1 cellular context compared by ENCODE assay signal in the genomic region with DNA sequence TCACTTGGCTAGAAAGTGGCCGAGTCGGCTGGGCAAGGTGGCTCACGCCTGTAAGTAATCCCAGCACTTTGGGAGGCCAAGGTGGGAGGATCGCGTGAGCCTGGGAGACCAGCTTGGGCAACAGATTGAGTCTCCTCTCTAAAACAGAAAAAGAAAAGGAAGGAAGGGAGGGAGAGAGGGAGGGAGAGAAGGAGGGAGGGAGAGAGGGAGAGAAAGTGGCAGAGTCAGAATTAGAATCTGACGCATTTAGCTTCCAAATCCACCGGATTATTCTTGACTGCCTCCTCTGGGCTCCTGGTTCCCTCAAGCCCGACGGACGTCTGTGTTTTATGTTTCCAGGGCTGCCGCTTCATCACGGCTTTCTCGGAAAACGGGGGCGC.
TF ChIP-seq lines count a peak whose summit lies in the region.

No MANE protein-coding gene starts in this region.

TF ChIP-seq in A549, 52 proteins besides CTCF, POLR2A, EP300 and RAD21:
- TF ChIP-seq MAFK (IDR thresholded peaks at IDR 0.05; ENCODE audit: partially characterized antibody) (no peak), SMC3 (IDR thresholded peaks at IDR 0.05) (no peak), EHMT2 (IDR thresholded peaks at IDR 0.05; ENCODE audit: low read depth) (no peak), ZNF302 (CRISPR knock-in tag; IDR thresholded peaks at IDR 0.05) (no peak), KDM5A (IDR thresholded peaks at IDR 0.05) (no peak), MYC (IDR thresholded peaks at IDR 0.05; ENCODE audit: borderline replicate concordance, low read length) (no peak), MAZ (IDR thresholded peaks at IDR 0.05; ENCODE audit: borderline replicate concordance, low read depth, low read length) (no peak), NR3C1 (IDR thresholded peaks at IDR 0.05) (no peak), CHD4 (IDR thresholded peaks at IDR 0.05; ENCODE audit: borderline replicate concordance) (no peak), CHD2 (IDR thresholded peaks at IDR 0.05; ENCODE audit: low read length, partially characterized antibody) (no peak), ZSCAN20 (CRISPR knock-in tag; IDR thresholded peaks at IDR 0.05) (no peak), BHLHE40 (IDR thresholded peaks at IDR 0.05; ENCODE audit: low read depth, low read length) (no peak), HEYL (CRISPR knock-in tag; IDR thresholded peaks at IDR 0.05) (no peak)
- TF ChIP-seq, protein P1, sequence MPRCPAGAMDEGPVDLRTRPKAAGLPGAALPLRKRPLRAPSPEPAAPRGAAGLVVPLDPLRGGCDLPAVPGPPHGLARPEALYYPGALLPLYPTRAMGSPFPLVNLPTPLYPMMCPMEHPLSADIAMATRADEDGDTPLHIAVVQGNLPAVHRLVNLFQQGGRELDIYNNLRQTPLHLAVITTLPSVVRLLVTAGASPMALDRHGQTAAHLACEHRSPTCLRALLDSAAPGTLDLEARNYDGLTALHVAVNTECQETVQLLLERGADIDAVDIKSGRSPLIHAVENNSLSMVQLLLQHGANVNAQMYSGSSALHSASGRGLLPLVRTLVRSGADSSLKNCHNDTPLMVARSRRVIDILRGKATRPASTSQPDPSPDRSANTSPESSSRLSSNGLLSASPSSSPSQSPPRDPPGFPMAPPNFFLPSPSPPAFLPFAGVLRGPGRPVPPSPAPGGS (IDR thresholded peaks at IDR 0.05): no peak
- TF ChIP-seq, protein P2, sequence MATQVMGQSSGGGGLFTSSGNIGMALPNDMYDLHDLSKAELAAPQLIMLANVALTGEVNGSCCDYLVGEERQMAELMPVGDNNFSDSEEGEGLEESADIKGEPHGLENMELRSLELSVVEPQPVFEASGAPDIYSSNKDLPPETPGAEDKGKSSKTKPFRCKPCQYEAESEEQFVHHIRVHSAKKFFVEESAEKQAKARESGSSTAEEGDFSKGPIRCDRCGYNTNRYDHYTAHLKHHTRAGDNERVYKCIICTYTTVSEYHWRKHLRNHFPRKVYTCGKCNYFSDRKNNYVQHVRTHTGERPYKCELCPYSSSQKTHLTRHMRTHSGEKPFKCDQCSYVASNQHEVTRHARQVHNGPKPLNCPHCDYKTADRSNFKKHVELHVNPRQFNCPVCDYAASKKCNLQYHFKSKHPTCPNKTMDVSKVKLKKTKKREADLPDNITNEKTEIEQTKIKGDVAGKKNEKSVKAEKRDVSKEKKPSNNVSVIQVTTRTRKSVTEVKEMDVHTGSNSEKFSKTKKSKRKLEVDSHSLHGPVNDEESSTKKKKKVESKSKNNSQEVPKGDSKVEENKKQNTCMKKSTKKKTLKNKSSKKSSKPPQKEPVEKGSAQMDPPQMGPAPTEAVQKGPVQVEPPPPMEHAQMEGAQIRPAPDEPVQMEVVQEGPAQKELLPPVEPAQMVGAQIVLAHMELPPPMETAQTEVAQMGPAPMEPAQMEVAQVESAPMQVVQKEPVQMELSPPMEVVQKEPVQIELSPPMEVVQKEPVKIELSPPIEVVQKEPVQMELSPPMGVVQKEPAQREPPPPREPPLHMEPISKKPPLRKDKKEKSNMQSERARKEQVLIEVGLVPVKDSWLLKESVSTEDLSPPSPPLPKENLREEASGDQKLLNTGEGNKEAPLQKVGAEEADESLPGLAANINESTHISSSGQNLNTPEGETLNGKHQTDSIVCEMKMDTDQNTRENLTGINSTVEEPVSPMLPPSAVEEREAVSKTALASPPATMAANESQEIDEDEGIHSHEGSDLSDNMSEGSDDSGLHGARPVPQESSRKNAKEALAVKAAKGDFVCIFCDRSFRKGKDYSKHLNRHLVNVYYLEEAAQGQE (IDR thresholded peaks at IDR 0.05): no peak
- TF ChIP-seq, protein P3, sequence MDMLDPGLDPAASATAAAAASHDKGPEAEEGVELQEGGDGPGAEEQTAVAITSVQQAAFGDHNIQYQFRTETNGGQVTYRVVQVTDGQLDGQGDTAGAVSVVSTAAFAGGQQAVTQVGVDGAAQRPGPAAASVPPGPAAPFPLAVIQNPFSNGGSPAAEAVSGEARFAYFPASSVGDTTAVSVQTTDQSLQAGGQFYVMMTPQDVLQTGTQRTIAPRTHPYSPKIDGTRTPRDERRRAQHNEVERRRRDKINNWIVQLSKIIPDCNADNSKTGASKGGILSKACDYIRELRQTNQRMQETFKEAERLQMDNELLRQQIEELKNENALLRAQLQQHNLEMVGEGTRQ (IDR thresholded peaks at IDR 0.05): no peak
- TF ChIP-seq, protein P4, sequence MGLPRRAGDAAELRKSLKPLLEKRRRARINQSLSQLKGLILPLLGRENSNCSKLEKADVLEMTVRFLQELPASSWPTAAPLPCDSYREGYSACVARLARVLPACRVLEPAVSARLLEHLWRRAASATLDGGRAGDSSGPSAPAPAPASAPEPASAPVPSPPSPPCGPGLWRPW (IDR thresholded peaks at IDR 0.05): no peak
- TF ChIP-seq, protein P5, sequence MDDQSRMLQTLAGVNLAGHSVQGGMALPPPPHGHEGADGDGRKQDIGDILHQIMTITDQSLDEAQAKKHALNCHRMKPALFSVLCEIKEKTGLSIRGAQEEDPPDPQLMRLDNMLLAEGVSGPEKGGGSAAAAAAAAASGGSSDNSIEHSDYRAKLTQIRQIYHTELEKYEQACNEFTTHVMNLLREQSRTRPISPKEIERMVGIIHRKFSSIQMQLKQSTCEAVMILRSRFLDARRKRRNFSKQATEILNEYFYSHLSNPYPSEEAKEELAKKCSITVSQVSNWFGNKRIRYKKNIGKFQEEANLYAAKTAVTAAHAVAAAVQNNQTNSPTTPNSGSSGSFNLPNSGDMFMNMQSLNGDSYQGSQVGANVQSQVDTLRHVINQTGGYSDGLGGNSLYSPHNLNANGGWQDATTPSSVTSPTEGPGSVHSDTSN (IDR thresholded peaks at IDR 0.05): no peak
- TF ChIP-seq, protein P6, sequence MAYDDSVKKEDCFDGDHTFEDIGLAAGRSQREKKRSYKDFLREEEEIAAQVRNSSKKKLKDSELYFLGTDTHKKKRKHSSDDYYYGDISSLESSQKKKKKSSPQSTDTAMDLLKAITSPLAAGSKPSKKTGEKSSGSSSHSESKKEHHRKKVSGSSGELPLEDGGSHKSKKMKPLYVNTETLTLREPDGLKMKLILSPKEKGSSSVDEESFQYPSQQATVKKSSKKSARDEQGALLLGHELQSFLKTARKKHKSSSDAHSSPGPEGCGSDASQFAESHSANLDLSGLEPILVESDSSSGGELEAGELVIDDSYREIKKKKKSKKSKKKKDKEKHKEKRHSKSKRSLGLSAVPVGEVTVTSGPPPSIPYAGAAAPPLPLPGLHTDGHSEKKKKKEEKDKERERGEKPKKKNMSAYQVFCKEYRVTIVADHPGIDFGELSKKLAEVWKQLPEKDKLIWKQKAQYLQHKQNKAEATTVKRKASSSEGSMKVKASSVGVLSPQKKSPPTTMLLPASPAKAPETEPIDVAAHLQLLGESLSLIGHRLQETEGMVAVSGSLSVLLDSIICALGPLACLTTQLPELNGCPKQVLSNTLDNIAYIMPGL (CRISPR knock-in tag; IDR thresholded peaks at IDR 0.05; ENCODE audit: borderline replicate concordance): no peak
TF ChIP-seq in A549: peak in this region for 0.
